ENCODE assay signal across 26 cellular contexts in the genomic region with DNA sequence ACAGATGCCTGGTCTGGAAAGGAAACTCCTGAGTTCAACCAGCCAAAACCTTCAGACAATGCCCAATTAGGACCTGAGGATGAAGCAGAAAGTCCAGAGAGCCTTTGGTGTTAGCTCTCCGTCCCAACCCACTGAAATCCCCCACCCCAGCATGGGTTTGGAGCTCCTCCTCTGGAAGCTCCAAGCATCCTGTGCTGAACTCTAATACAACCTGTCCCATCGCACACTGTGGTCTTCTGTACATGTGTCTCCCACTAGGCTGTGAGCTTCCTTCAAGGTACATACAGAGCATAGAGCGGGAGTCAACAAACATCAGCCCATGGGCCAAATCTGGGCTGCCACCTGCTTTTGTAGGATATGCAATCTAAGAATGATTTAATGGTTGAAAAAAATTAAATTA.
"Had no signal": no experiment of that assay in that cellular context is flagged by ENCODE, and none has a peak within 500 bp of the region (broad histone marks: within the 10 kb centered on the region; RNA-seq: fewer than 3 reads in every experiment).

No MANE protein-coding gene starts in this region.

- ATAC-seq: stimulated activated effector memory CD8-positive, alpha-beta T cell treated with anti-CD3 and anti-CD28 coated beads, Interleukin-12 subunit alpha, Interleukin-12 subunit beta, amount 100 ng/mL, for 72 hours; stimulated activated memory B cell treated with anti-CD40 and anti-IgM and Interleukin-4, amounts not matched to agents 10 μg/mL and 1 μg/mL and 100 μg/mL, for 72 hours; stimulated activated naive B cell treated with anti-CD40 and anti-IgM and Interleukin-4, amounts not matched to agents 10 μg/mL and 1 μg/mL and 100 μg/mL, for 72 hours; stimulated activated naive CD8-positive, alpha-beta T cell treated with anti-CD3 and anti-CD28 coated beads, Interleukin-15, amount 100 ng/mL, for 72 hours; stimulated activated naive CD8-positive, alpha-beta T cell treated with anti-CD3 and anti-CD28 coated beads, Interleukin-15, Interleukin-2, amounts not matched to agents 100 U/mL and 50 U/mL, for 24 hours; upper lobe of right lung had no signal

- H3K4me1 ChIP-seq: stomach, suprapubic skin, testis, thyroid gland, tibial artery, transverse colon, upper lobe of right lung, uterus, vagina had no signal

- H3K4me3 ChIP-seq: stomach, suprapubic skin, testis, thoracic aorta, thyroid gland, tibial artery, tibial nerve, transverse colon, upper lobe of left lung, upper lobe of right lung, uterus, vagina had no signal

- H3K27me3 ChIP-seq: testis, thyroid gland, tibial artery, tibial nerve, upper lobe of left lung, uterus, vagina had no signal

- DNase-seq: stimulated activated CD4-positive, alpha-beta T cell treated with anti-CD3 and anti-CD28 coated beads, Interleukin-2, amount 100 ng/mL, for 48 hours; stimulated activated CD4-positive, alpha-beta T cell treated with anti-CD3 and anti-CD28 coated beads, Interleukin-4, amount 100 ng/mL, for 1 hour; stimulated activated CD4-positive, alpha-beta T cell treated with anti-CD3 and anti-CD28 coated beads, Interleukin-4, amount 100 ng/mL, for 24 hours; stimulated activated CD4-positive, alpha-beta T cell treated with anti-CD3 and anti-CD28 coated beads, Interleukin-4, amount 100 ng/mL, for 4 hours; stimulated activated CD8-positive, alpha-beta memory T cell treated with anti-CD3 and anti-CD28 coated beads, Interleukin-4, amount 100 ng/mL, for 48 hours; stimulated activated naive B cell treated with anti-CD40 and anti-IgM and Interleukin-4, amounts not matched to agents 10 μg/mL and 1 μg/mL and 100 μg/mL, for 72 hours; stimulated activated naive CD4-positive, alpha-beta T cell; stimulated activated naive CD4-positive, alpha-beta T cell treated with Interleukin-2 at 50 U/mL for 16 hours; stimulated activated naive CD8-positive, alpha-beta T cell treated with anti-CD3 and anti-CD28 coated beads, Interleukin-15, amount 100 ng/mL, for 72 hours; stimulated activated naive CD8-positive, alpha-beta T cell treated with anti-CD3 and anti-CD28 coated beads, Interleukin-15, Interleukin-2, amounts not matched to agents 100 U/mL and 50 U/mL, for 24 hours; stomach; substantia nigra; testis; thyroid gland; tibial artery; transverse colon; trophoblast cell; upper lobe of left lung; upper lobe of right lung; uterus had no signal

- H3K36me3 ChIP-seq: stomach, suprapubic skin, thoracic aorta, thyroid gland, tibial artery, tibial nerve, transverse colon, upper lobe of left lung, upper lobe of right lung, uterus, vagina had no signal

- H3K9me3 ChIP-seq: stomach, suprapubic skin, testis, thoracic aorta, thyroid gland, tibial artery, tibial nerve, transverse colon, upper lobe of left lung, upper lobe of right lung, uterus, vagina had no signal

- H3K27ac ChIP-seq: stomach, suprapubic skin, testis, thoracic aorta, thyroid gland, tibial artery, tibial nerve, transverse colon, upper lobe of left lung, upper lobe of right lung, uterus, vagina had no signal
